ENCODE assay signal across 11 cellular contexts in genomic region chr10:633279-634245, GRCh38. TPM values are rescaled to one million over a fixed set of nuclear protein-coding genes. Genes with fewer than 3 reads are reported as not detected.
DNase-seq lines count a peak whose midpoint lies in the region; ATAC-seq and TF ChIP-seq lines count a peak whose summit lies in the region.
"Had no signal": no experiment of that assay in that cellular context is flagged by ENCODE, and none has a peak within 500 bp of the region (broad histone marks: within the 10 kb centered on the region; RNA-seq: fewer than 3 reads in every experiment).

No MANE protein-coding gene starts in this region.

- H3K27ac ChIP-seq in left lung (no peak overlapping the region), skeletal muscle tissue (ENCODE audit: low read depth, low read length) (peak overlapping the region; percentile 15), endodermal cell (ENCODE audit: low read depth, low read length) (no peak overlapping the region)

- in situ Hi-C loops in G401 (cut with HindIII; ENCODE audit: low sequenced_read_pairs), result no loop called here

- H3K4me1 Mint-ChIP-seq in brain (peaks cover 78% of the 10 kb centered on the region), endodermal cell (peaks cover 16% of the 10 kb centered on the region)
- H3K4me1 Mint-ChIP-seq: activated CD4-positive, alpha-beta memory T cell treated with anti-CD3 and anti-CD28 coated beads, Interleukin-2, amount 10 ng/mL, durations not matched to agents 7 days and 5 days had no signal

- peaks cover 0 to 15% of the 10 kb centered on the region in 2 donors for H3K27me3 ChIP-seq in left lung
- no peaks in the 10 kb centered on the region for H3K27me3 ChIP-seq in skeletal muscle tissue (ENCODE audit: control insufficient read depth in 3 of 3, insufficient read depth in 3 of 3, low read length in 3 of 3)
- no peaks in the 10 kb centered on the region for H3K27me3 ChIP-seq in endodermal cell (ENCODE audit: control insufficient read depth, insufficient read depth, low read length, poor library complexity, severe bottlenecking)
- H3K27me3 ChIP-seq in MG63, result no peaks in the 10 kb centered on the region

- WGBS in endodermal cell (ENCODE audit: insufficient coverage in 1 of 2, insufficient read length in 1 of 2), 2 experiments, result 93 to 94% methylated on average over 30 to 39 of the region's 39 CpGs

- H3K27ac Mint-ChIP-seq in brain (peak overlapping the region; percentile 28 to 90 (median 86)), endodermal cell (no peak overlapping the region)
- H3K27ac Mint-ChIP-seq: activated CD4-positive, alpha-beta memory T cell treated with anti-CD3 and anti-CD28 coated beads, Interleukin-2, amount 10 ng/mL, durations not matched to agents 7 days and 5 days had no signal

- H3K9ac ChIP-seq in skeletal muscle tissue (ENCODE audit: low read depth in 1 of 3, low read length in 3 of 3) (peak overlapping the region in 1 of 3 donors; percentile 51), endodermal cell (ENCODE audit: extremely low read depth, low read length, poor library complexity, severe bottlenecking) (no peak overlapping the region)

- H3K27me3 Mint-ChIP-seq in brain (no peaks in the 10 kb centered on the region), endodermal cell (ENCODE audit: insufficient read depth) (no peaks in the 10 kb centered on the region)

- no peak for TF ChIP-seq CTCF in brain (conservative IDR thresholded peaks at IDR 0.05)
- no peak for TF ChIP-seq CTCF in left lung (IDR thresholded peaks at IDR 0.05)
- TF ChIP-seq CTCF in endodermal cell (conservative IDR thresholded peaks at IDR 0.05), result no peak

- H3K36me3 Mint-ChIP-seq in brain (peaks cover 60% of the 10 kb centered on the region), endodermal cell (ENCODE audit: low read depth) (no peaks in the 10 kb centered on the region)

- DNase-seq in G401 (ENCODE audit: low spot score) (peak; percentile 71), left lung (no peak), endodermal cell (no peak), MG63 (no peak)
- DNase-seq: activated CD4-positive, alpha-beta memory T cell treated with anti-CD3 and anti-CD28 coated beads, Interleukin-2, amount 10 ng/mL, durations not matched to agents 7 days and 5 days; activated naive CD4-positive, alpha-beta T cell; OCI-M1 had no signal

- no peaks in the 10 kb centered on the region for H3K36me3 ChIP-seq in left lung
- peaks cover 0 to 6% (median 0%) of the 10 kb centered on the region in 3 donors for H3K36me3 ChIP-seq in skeletal muscle tissue (ENCODE audit: control insufficient read depth in 3 of 3, insufficient read depth in 3 of 3, low read length in 3 of 3)
- H3K36me3 ChIP-seq in endodermal cell (ENCODE audit: control insufficient read depth, insufficient read depth, low read length), result no peaks in the 10 kb centered on the region
- H3K36me3 ChIP-seq in MG63, result no peaks in the 10 kb centered on the region

- H3K4me3 Mint-ChIP-seq in brain (peak overlapping the region in 2 of 5 experiments; percentile 26 to 53), endodermal cell (no peak overlapping the region)
- H3K4me3 Mint-ChIP-seq: activated CD4-positive, alpha-beta memory T cell treated with anti-CD3 and anti-CD28 coated beads, Interleukin-2, amount 10 ng/mL, durations not matched to agents 7 days and 5 days had no signal

- H3K4me3 ChIP-seq in left lung (no peak overlapping the region), skeletal muscle tissue (ENCODE audit: low read length in 3 of 3) (peak overlapping the region in 2 of 3 donors; percentile 27 to 35), endodermal cell (ENCODE audit: low read length) (no peak overlapping the region), MG63 (no peak overlapping the region)

- H3K9me3 ChIP-seq in left lung (no peaks in the 10 kb centered on the region), skeletal muscle tissue (ENCODE audit: control insufficient read depth in 3 of 3, low read length in 3 of 3) (no peaks in the 10 kb centered on the region), endodermal cell (ENCODE audit: control insufficient read depth, low read length) (no peaks in the 10 kb centered on the region), MG63 (no peaks in the 10 kb centered on the region)

- H3K4me1 ChIP-seq in left lung (no peaks in the 10 kb centered on the region), skeletal muscle tissue (ENCODE audit: control insufficient read depth in 3 of 3, insufficient read depth in 3 of 3, low read length in 3 of 3) (peaks cover 8 to 24% (median 14%) of the 10 kb centered on the region in 3 donors), endodermal cell (ENCODE audit: control insufficient read depth, insufficient read depth, low read length) (no peaks in the 10 kb centered on the region)

- intact Hi-C loops in left lung (cut with DNase I), result no loop called here

- ATAC-seq in left lung (peak; percentile 68), HG03342 (IDR thresholded peaks at IDR 0.05; ENCODE audit: unreplicated experiment) (no peak), HG02678 (IDR thresholded peaks at IDR 0.05; ENCODE audit: unreplicated experiment) (no peak)

- H3K9me3 Mint-ChIP-seq in brain (peaks cover 0 to 17% (median 9%) of the 10 kb centered on the region in 5 experiments), endodermal cell (no peaks in the 10 kb centered on the region)
- H3K9me3 Mint-ChIP-seq: activated CD4-positive, alpha-beta memory T cell treated with anti-CD3 and anti-CD28 coated beads, Interleukin-2, amount 10 ng/mL, durations not matched to agents 7 days and 5 days had no signal

RNA-seq across cellular contexts. Expression of gene DIP2C, which starts 55.9 kb away (rescaled TPM):
- total RNA-seq in G401 (2014; rRNA removed; shearing (Covaris generic)), result 3.9 and 9.0 TPM in 2 replicates
- 22.3 TPM for polyA plus RNA-seq in brain (ENCODE audit: insufficient read depth, low read depth, low replicate concordance)
- total RNA-seq in left lung (10 to 100 TPM; 10.5 to 14.7 TPM), skeletal muscle tissue (18.8 TPM), endodermal cell (10 to 100 TPM; 13.0 to 13.7 TPM)
- 13.5 TPM for polyA plus RNA-seq in endodermal cell (2013, experiment 1 of 2)
- polyA plus RNA-seq in endodermal cell (2013, experiment 2 of 2), result 13.2 TPM
- 10.7 and 10.9 TPM in 2 replicates for total RNA-seq in MG63 (2014; rRNA removed; shearing (Covaris generic); ENCODE audit: low replicate concordance)

Comparison
In these comparisons a context has a peak if more than half of its experiments do, and no peak if none do; other contexts are left out.
1. H3K4me3 ChIP-seq: peak in skeletal muscle tissue (2 of 3); none in left lung (0 of 2), endodermal cell (single experiment) and MG63 (single experiment).